8 cellular contexts compared by ENCODE assay signal in genomic region chr7:73851410-73852338, GRCh38. TPM values are rescaled to one million over a fixed set of nuclear protein-coding genes. Genes with fewer than 3 reads are reported as not detected.
DNase-seq lines count a peak whose midpoint lies in the region; ATAC-seq and TF ChIP-seq lines count a peak whose summit lies in the region.

No MANE protein-coding gene starts in this region.

- H3K4me3 Mint-ChIP-seq in CD8-positive, alpha-beta memory T cell = no peak overlapping the region

- H3K4me1 ChIP-seq in CD8-positive, alpha-beta memory T cell (ENCODE audit: insufficient read depth, low read length) = no peaks in the 10 kb centered on the region

- no peak overlapping the region for H3K27ac ChIP-seq in CD8-positive, alpha-beta memory T cell (ENCODE audit: low read depth, low read length)

- peak; percentile 70 for ATAC-seq in GM18909 (IDR thresholded peaks at IDR 0.05; ENCODE audit: poor library complexity, unreplicated experiment)
- peak; percentile 78 for ATAC-seq in HG03432 (IDR thresholded peaks at IDR 0.05; ENCODE audit: unreplicated experiment)
- peak; percentile 91 for ATAC-seq in esophagus mucosa

- peak overlapping the region in 1 of 8 donors; percentile 40 for H3K27ac Mint-ChIP-seq in CD8-positive, alpha-beta memory T cell

- no peak for TF ChIP-seq CTCF in retinal pigment epithelial cell (conservative IDR thresholded peaks at IDR 0.05; ENCODE audit: low read depth, low read length)

- H3K27me3 ChIP-seq in CD8-positive, alpha-beta memory T cell (ENCODE audit: insufficient read depth, low read length, poor library complexity, severe bottlenecking) = peaks cover 7% of the 10 kb centered on the region

- H3K4me3 ChIP-seq in retinal pigment epithelial cell (ENCODE audit: low read length) = no peak overlapping the region
- H3K4me3 ChIP-seq in CD8-positive, alpha-beta memory T cell (ENCODE audit: low read length) = no peak overlapping the region

- no peaks in the 10 kb centered on the region for H3K36me3 Mint-ChIP-seq in CD8-positive, alpha-beta memory T cell

- peaks cover 6 to 19% of the 10 kb centered on the region in 2 donors for H3K27me3 Mint-ChIP-seq in CD8-positive, alpha-beta memory T cell

- H3K9me3 ChIP-seq in CD8-positive, alpha-beta memory T cell (ENCODE audit: low read length) = no peaks in the 10 kb centered on the region

- no peaks in the 10 kb centered on the region for H3K9me3 Mint-ChIP-seq in CD8-positive, alpha-beta memory T cell

- CTCF ChIA-PET in CD8-positive, alpha-beta memory T cell (lab: Charles Lee) = interaction anchor here (1.1 kb wide), 1 partner anchor 117 kb away, joined by 6 read pairs; no protein-coding TSS in a partner anchor

- no peaks in the 10 kb centered on the region for H3K36me3 ChIP-seq in CD8-positive, alpha-beta memory T cell (ENCODE audit: insufficient read depth, low read length)

- peaks cover 8 to 15% (median 14%) of the 10 kb centered on the region in 3 donors for H3K4me1 Mint-ChIP-seq in CD8-positive, alpha-beta memory T cell

- POLR2A ChIA-PET in CD8-positive, alpha-beta memory T cell (lab: Charles Lee) = no interaction called here

- peak; percentile 67 for DNase-seq in CD1c-positive myeloid dendritic cell (ENCODE audit: extremely low spot score)
- peak; percentile 100 for DNase-seq in SW480 (ENCODE audit: low spot score)
- peak; percentile 96 for DNase-seq in retinal pigment epithelial cell (ENCODE audit: low read depth)
- no peak for DNase-seq in ureter (ENCODE audit: low spot score)
- DNase-seq in CD8-positive, alpha-beta memory T cell = no peak

RNA-seq across cellular contexts. Expression of gene TMEM270, which starts 9.3 kb away (rescaled TPM):
- total RNA-seq in esophagus mucosa (not detected), ureter (not detected)
- not detected for total RNA-seq in CD8-positive, alpha-beta memory T cell
- polyA plus RNA-seq in CD8-positive, alpha-beta memory T cell = not detected

RNA-seq across cellular contexts. Expression of gene METTL27, which starts 9.4 kb away (rescaled TPM):
- 1.9 TPM for total RNA-seq in esophagus mucosa
- total RNA-seq in ureter = 14.4 TPM
- total RNA-seq in CD8-positive, alpha-beta memory T cell = not detected
- polyA plus RNA-seq in CD8-positive, alpha-beta memory T cell = not detected

RNA-seq across cellular contexts. Expression of gene CLDN4, which starts 20.9 kb away (rescaled TPM):
- total RNA-seq in esophagus mucosa (149 TPM), ureter (244 TPM)
- total RNA-seq in CD8-positive, alpha-beta memory T cell = under 1 TPM in 1 of 2 experiments, not detected in 1; 0.15 TPM
- polyA plus RNA-seq in CD8-positive, alpha-beta memory T cell = not detected

Comparison
In these comparisons a context has a peak if more than half of its experiments do, and no peak if none do; other contexts are left out.
1. DNase-seq: peak in CD1c-positive myeloid dendritic cell (single experiment), SW480 (single experiment) and retinal pigment epithelial cell (single experiment); none in ureter (single experiment) and CD8-positive, alpha-beta memory T cell (0 of 5).
2. RNA of gene CLDN4, which starts 20.9 kb away (total RNA-seq): 244 TPM in ureter (single experiment) and 149 TPM in esophagus mucosa (single experiment); 0.15 TPM in CD8-positive, alpha-beta memory T cell; every median in the first group is over 100 times any median in the second.
3. Peak in every context shown above with its lines, with median percentiles within 50 percentile points of each other: ATAC-seq.